ENCODE assay signal across 8 cellular contexts in genomic region chrX:106898462-106898861, GRCh38. TPM values are rescaled to one million over a fixed set of nuclear protein-coding genes. Genes with fewer than 3 reads are reported as not detected.
DNase-seq lines count a peak whose midpoint lies in the region; ATAC-seq and TF ChIP-seq lines count a peak whose summit lies in the region.

No MANE protein-coding gene starts in this region.

- H3K36me3 ChIP-seq in KMS-11 (ENCODE audit: insufficient read depth) (no peaks in the 10 kb centered on the region), SU-DHL-6 (ENCODE audit: low read length) (no peaks in the 10 kb centered on the region), tibial nerve (no peaks in the 10 kb centered on the region)
- no peaks in the 10 kb centered on the region for H3K36me3 ChIP-seq in CD8-positive, alpha-beta T cell (ENCODE audit: insufficient read depth, low read length)

- TF ChIP-seq EP300 in tibial nerve (IDR thresholded peaks at IDR 0.05) = no peak

- no peak for TF ChIP-seq POLR2A in tibial nerve (IDR thresholded peaks at IDR 0.05)

- H3K9me2 ChIP-seq in SU-DHL-6 (replicated peaks; ENCODE audit: insufficient read depth, low read length) = no peaks in the 10 kb centered on the region

- H3K4me1 Mint-ChIP-seq in activated T-cell treated with anti-CD3 and anti-CD28 coated beads, Interleukin-2, amount 50 U/mL, for 72 hours (ENCODE audit: low read depth) = peaks cover 6% of the 10 kb centered on the region
- H3K4me1 Mint-ChIP-seq in CD8-positive, alpha-beta T cell (ENCODE audit: low read depth) = no peaks in the 10 kb centered on the region

- H4K20me1 ChIP-seq in KMS-11 (ENCODE audit: insufficient read depth) (no peaks in the 10 kb centered on the region), SU-DHL-6 (ENCODE audit: low read depth, low read length) (no peaks in the 10 kb centered on the region)

- H3K79me2 ChIP-seq in KMS-11 (ENCODE audit: insufficient read depth, low read depth) (no peaks in the 10 kb centered on the region), SU-DHL-6 (ENCODE audit: insufficient read depth, low read length) (no peaks in the 10 kb centered on the region)

- H3K4me2 ChIP-seq in KMS-11 (no peak overlapping the region), SU-DHL-6 (ENCODE audit: low read depth, low read length, poor library complexity, severe bottlenecking) (no peak overlapping the region)

- whole genome bisulfite sequencing in tibial nerve, 2 donors = 29 to 35% methylated on average over 1 of the region's 1 CpG

- H3K4me1 ChIP-seq in KMS-11 (ENCODE audit: low read depth, poor library complexity, severe bottlenecking) (no peaks in the 10 kb centered on the region), tibial nerve (peaks cover 0 to 6% (median 0%) of the 10 kb centered on the region in 4 donors)
- no peaks in the 10 kb centered on the region for H3K4me1 ChIP-seq in CD8-positive, alpha-beta T cell (ENCODE audit: insufficient read depth, low read length)

- TF ChIP-seq CTCF in KMS-11 (conservative IDR thresholded peaks at IDR 0.05; ENCODE audit: low read depth, low read length) (peak; percentile 62), SU-DHL-6 (IDR thresholded peaks at IDR 0.05; ENCODE audit: insufficient read depth, low read length, poor library complexity, severe bottlenecking) (peak; percentile 9), tibial nerve (IDR thresholded peaks at IDR 0.05) (peak in 3 of 5 experiments; percentile 14 to 23 (median 20))
- no peak for TF ChIP-seq CTCF in CD8-positive, alpha-beta T cell (IDR thresholded peaks at IDR 0.05)

- intact Hi-C loops in left ventricle myocardium superior (cut with micrococcal nuclease) = no loop called here
- intact Hi-C loops in CD8-positive, alpha-beta T cell (cut with DNase I, micrococcal nuclease) = loop anchor here (1.0 to 5.0 kb wide), 4 partner anchors 54 to 1174 kb away; no protein-coding TSS in a partner anchor

- POLR2A ChIA-PET in CD8-positive, alpha-beta T cell (lab: Charles Lee) = interaction anchor here (0.6 kb wide), 1 partner anchor 971 kb away, joined by 4 read pairs; no protein-coding TSS in a partner anchor

- H2AFZ ChIP-seq in KMS-11 (ENCODE audit: low read depth) = peak overlapping the region; percentile 3; the same call in 1 of the 2 replicates
- no peak overlapping the region for H2AFZ ChIP-seq in SU-DHL-6 (ENCODE audit: low read depth, low read length, severe bottlenecking)

- peak overlapping the region; percentile 28 for H3K27ac Mint-ChIP-seq in activated T-cell treated with anti-CD3 and anti-CD28 coated beads, Interleukin-2, amount 50 U/mL, for 72 hours
- H3K27ac Mint-ChIP-seq in CD8-positive, alpha-beta T cell = no peak overlapping the region

- DNase-seq in activated T-cell treated with anti-CD3 and anti-CD28 coated beads, Interleukin-2, amount 50 U/mL, for 72 hours = peak; percentile 3 to 6
- DNase-seq in activated T-cell treated with anti-CD3 and anti-CD28 coated beads for 4 hours (no peak), left ventricle myocardium superior (no peak), tibial nerve (ENCODE audit: low spot score in 2 of 2) (no peak)
- DNase-seq in CD8-positive, alpha-beta T cell = no peak

- H3K27ac ChIP-seq in KMS-11 (no peak overlapping the region), SU-DHL-6 (ENCODE audit: low read depth, low read length) (no peak overlapping the region), tibial nerve (no peak overlapping the region)
- no peak overlapping the region for H3K27ac ChIP-seq in CD8-positive, alpha-beta T cell (ENCODE audit: low read depth, low read length)

- H3K27me3 ChIP-seq in KMS-11 (ENCODE audit: insufficient read depth, low read depth) (no peaks in the 10 kb centered on the region), SU-DHL-6 (ENCODE audit: low read length) (no peaks in the 10 kb centered on the region), tibial nerve (peaks cover 0 to 10% of the 10 kb centered on the region in 2 donors)
- H3K27me3 ChIP-seq in CD8-positive, alpha-beta T cell (ENCODE audit: insufficient read depth, low read length) = no peaks in the 10 kb centered on the region

- no peaks in the 10 kb centered on the region for H3K9me3 ChIP-seq in SU-DHL-6 (ENCODE audit: insufficient read depth, low read length)
- H3K9me3 ChIP-seq in tibial nerve = no peaks in the 10 kb centered on the region
- no peaks in the 10 kb centered on the region for H3K9me3 ChIP-seq in CD8-positive, alpha-beta T cell (ENCODE audit: low read length)

- H3K27me3 Mint-ChIP-seq in activated T-cell treated with anti-CD3 and anti-CD28 coated beads, Interleukin-2, amount 50 U/mL, for 72 hours (ENCODE audit: low read depth) = peaks cover 26% of the 10 kb centered on the region
- H3K27me3 Mint-ChIP-seq in CD8-positive, alpha-beta T cell (ENCODE audit: low read depth) = no peaks in the 10 kb centered on the region

- H3K9ac ChIP-seq in KMS-11 (no peak overlapping the region), SU-DHL-6 (ENCODE audit: low read length) (no peak overlapping the region)

- H3F3A ChIP-seq in SU-DHL-6 (ENCODE audit: insufficient read depth) = no peaks in the 10 kb centered on the region

- CTCF ChIA-PET in CD8-positive, alpha-beta T cell (lab: Charles Lee) = interaction anchor here (1.0 to 1.8 kb wide), 6 partner anchors 10 to 374 kb away, joined by 3 to 6 read pairs (median 4); no protein-coding TSS in a partner anchor

- no peak overlapping the region for H3K4me3 Mint-ChIP-seq in activated T-cell treated with anti-CD3 and anti-CD28 coated beads, Interleukin-2, amount 50 U/mL, for 72 hours
- no peak overlapping the region for H3K4me3 Mint-ChIP-seq in CD8-positive, alpha-beta T cell

- no peak overlapping the region for H3K4me3 ChIP-seq in KMS-11 (IDR thresholded peaks at IDR 0.05; ENCODE audit: insufficient read depth, low read depth, low read length)
- H3K4me3 ChIP-seq in SU-DHL-6 (ENCODE audit: insufficient read depth, low read length, poor library complexity, severe bottlenecking) = no peak overlapping the region
- H3K4me3 ChIP-seq in tibial nerve = no peak overlapping the region
- H3K4me3 ChIP-seq in CD8-positive, alpha-beta T cell (ENCODE audit: low read depth, low read length) = no peak overlapping the region

- no peaks in the 10 kb centered on the region for H3K36me3 Mint-ChIP-seq in activated T-cell treated with anti-CD3 and anti-CD28 coated beads, Interleukin-2, amount 50 U/mL, for 72 hours (ENCODE audit: insufficient read depth in 2 of 2)
- H3K36me3 Mint-ChIP-seq in CD8-positive, alpha-beta T cell = no peaks in the 10 kb centered on the region

- H3K9me3 Mint-ChIP-seq in activated T-cell treated with anti-CD3 and anti-CD28 coated beads, Interleukin-2, amount 50 U/mL, for 72 hours = no peaks in the 10 kb centered on the region
- H3K9me3 Mint-ChIP-seq in CD8-positive, alpha-beta T cell = no peaks in the 10 kb centered on the region

- peak; percentile 65 to 67 for ATAC-seq in activated T-cell treated with anti-CD3 and anti-CD28 coated beads, Interleukin-2, amount 50 U/mL, for 72 hours (replicated peaks in 1 of 2)
- peak; percentile 72 for ATAC-seq in GM21723 (IDR thresholded peaks at IDR 0.05; ENCODE audit: unreplicated experiment)
- ATAC-seq in left ventricle myocardium superior = peak; percentile 58
- no peak for ATAC-seq in CD8-positive, alpha-beta T cell

RNA-seq across cellular contexts. Expression of gene RIPPLY1, which starts 4.7 kb away (rescaled TPM):
- not detected for total RNA-seq in activated T-cell treated with anti-CD3 and anti-CD28 coated beads, Interleukin-2, amount 50 U/mL, for 72 hours
- total RNA-seq in left ventricle myocardium superior (not detected), tibial nerve (not detected)
- total RNA-seq in CD8-positive, alpha-beta T cell = not detected

RNA-seq across cellular contexts. Expression of gene CLDN2, which starts 21.7 kb away (rescaled TPM):
- not detected for total RNA-seq in activated T-cell treated with anti-CD3 and anti-CD28 coated beads, Interleukin-2, amount 50 U/mL, for 72 hours
- total RNA-seq in left ventricle myocardium superior (not detected), tibial nerve (under 1 TPM in 3 of 4 donors, not detected in 1; 0.21 to 0.44 (median 0.30) TPM)
- total RNA-seq in CD8-positive, alpha-beta T cell = not detected

Comparison
In these comparisons a context has a peak if more than half of its experiments do, and no peak if none do; other contexts are left out.
1. DNase-seq: peak in activated T-cell treated with anti-CD3 and anti-CD28 coated beads, Interleukin-2, amount 50 U/mL, for 72 hours (2 of 2); none in activated T-cell treated with anti-CD3 and anti-CD28 coated beads for 4 hours (single experiment), left ventricle myocardium superior (single experiment), tibial nerve (0 of 2) and CD8-positive, alpha-beta T cell (0 of 7).